Comparison of ENCODE assay signal across 1 cellular context in the genomic region with DNA sequence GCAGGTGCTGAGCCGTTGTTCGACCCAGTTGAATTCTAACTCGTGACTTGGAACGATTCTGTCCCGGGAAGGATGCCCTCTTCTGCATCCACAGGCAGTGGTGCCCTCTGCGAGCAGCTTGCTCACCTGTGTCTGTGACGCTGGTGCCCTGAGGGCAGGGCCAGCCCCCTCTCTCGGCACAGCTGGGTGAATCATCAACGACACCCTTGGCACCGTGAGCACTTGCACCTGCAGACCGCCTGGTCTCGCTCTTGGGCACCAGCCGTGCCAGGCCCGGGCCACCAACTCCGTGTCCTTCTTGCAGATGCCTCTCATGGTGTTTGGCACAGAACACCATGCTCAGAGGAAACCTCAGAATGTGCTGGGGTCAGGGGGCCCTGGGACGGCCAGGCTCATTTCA.
TF ChIP-seq lines count a peak whose summit lies in the region.

No MANE protein-coding gene starts in this region.

TF ChIP-seq in H1, 55 proteins besides CTCF, POLR2A, EP300 and RAD21:
- TF ChIP-seq RBBP5 (IDR thresholded peaks at IDR 0.05; ENCODE audit: borderline replicate concordance, low read depth, low read length) (no peak), TAF7 (optimal IDR thresholded peaks at IDR 0.05; ENCODE audit: borderline replicate concordance, low read depth, low read length) (no peak), TCF12 (IDR thresholded peaks at IDR 0.05; ENCODE audit: low read depth, low read length) (no peak), EGR1 (IDR thresholded peaks at IDR 0.05; ENCODE audit: borderline replicate concordance, low read depth, low read length) (no peak), CBX8 (IDR thresholded peaks at IDR 0.05; ENCODE audit: borderline replicate concordance, low read depth, low read length) (no peak), CTBP2 (IDR thresholded peaks at IDR 0.05; ENCODE audit: borderline replicate concordance, insufficient read depth, insufficient read length, low read length) (no peak)
